Comparison of ENCODE assay signal across 22 cellular contexts in the genomic region with DNA sequence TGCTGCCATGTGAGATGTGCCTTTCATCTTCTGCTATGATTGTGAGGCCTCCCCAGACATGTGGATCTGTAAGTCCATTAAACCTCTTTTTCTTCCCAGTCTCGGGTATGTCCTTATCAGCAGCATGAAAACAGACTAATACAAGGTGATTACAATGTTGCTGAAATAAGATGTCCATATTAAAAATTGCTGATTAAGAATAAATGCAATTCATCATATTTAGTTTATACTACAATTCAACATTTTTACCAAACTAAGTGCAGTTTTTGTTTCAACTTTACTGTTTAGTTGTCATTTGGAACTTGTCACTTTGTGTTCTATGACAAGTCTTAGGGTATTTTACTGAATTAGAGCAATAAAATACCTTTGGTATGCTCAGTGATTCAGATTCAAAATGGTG.
"Had no signal": no experiment of that assay in that cellular context is flagged by ENCODE, and none has a peak within 500 bp of the region (broad histone marks: within the 10 kb centered on the region; RNA-seq: fewer than 3 reads in every experiment).

No MANE protein-coding gene starts in this region.

- H3K36me3 ChIP-seq: esophagus muscularis mucosa, gastroesophageal sphincter, heart left ventricle, left lung, lower lobe of right lung had no signal

- H3K9me3 ChIP-seq: esophagus muscularis mucosa, gastroesophageal sphincter, heart left ventricle, left lung, lower lobe of right lung, mucosa of descending colon had no signal

- H3K27ac ChIP-seq: coronary artery, dorsolateral prefrontal cortex, esophagus muscularis mucosa, foreskin keratinocyte, gastroesophageal sphincter, heart left ventricle, hepatocyte, left lung, lower lobe of right lung had no signal

- H2AFZ ChIP-seq: hepatocyte had no signal

- H3K27me3 ChIP-seq: esophagus muscularis mucosa, foreskin keratinocyte, gastroesophageal sphincter, heart left ventricle, hepatocyte, left lung had no signal

- ATAC-seq: foreskin keratinocyte, gastroesophageal sphincter, heart left ventricle, left cardiac atrium, left lung, left ventricle myocardium superior, lower lobe of right lung, mucosa of descending colon had no signal

- H3K4me3 ChIP-seq: coronary artery, dorsolateral prefrontal cortex, esophagus muscularis mucosa, gastroesophageal sphincter, heart left ventricle, hepatocyte, left lung, lower lobe of right lung, mucosa of descending colon had no signal

- H3K4me2 ChIP-seq: hepatocyte had no signal

- H3K4me1 ChIP-seq: esophagus muscularis mucosa, foreskin keratinocyte, gastroesophageal sphincter, heart left ventricle, left lung, lower lobe of right lung had no signal

- H3K79me2 ChIP-seq: hepatocyte had no signal

- FAIRE-seq: colon, endothelial cell of umbilical vein, frontal cortex had no signal

- DNase-seq: dermis blood vessel endothelial cell; dorsolateral prefrontal cortex; effector CD4-positive, alpha-beta T cell; effector memory CD4-positive, alpha-beta T cell; foreskin keratinocyte; heart left ventricle; hypothalamus; immature natural killer cell; islet precursor cell; left cardiac atrium; left lung; left ventricle myocardium superior; lower lobe of right lung; mesenchymal stem cell; mucosa of descending colon had no signal
